In the genomic region with DNA sequence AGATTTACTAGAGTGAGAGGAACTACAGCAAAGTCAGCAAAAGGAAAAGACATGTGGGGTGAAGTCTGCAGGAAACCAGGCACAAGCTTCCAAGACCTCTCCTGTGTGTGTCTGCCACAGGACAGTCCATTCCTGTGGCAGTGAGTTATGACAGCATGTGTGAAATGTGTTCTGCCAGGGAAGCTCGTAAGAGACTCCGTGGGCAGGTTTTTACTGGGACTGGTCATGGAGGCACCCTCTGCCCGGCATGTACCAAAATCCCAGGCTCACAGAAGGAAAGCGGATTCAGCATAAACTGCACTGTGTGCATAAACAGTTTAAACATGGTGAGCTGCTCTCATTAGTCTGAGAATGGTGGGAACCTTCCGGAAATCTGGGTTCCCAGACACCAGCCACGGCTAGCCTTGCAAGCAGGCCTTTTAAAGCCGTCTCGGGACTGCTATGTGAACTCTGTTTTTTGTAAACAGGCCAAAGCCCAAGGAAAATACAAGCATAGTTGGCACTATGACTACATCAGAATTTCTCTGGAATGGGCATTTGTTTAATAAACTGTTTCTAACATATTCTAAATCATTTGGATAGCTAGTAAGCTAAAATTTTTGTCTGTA, we compare ENCODE assay signal across 18 cellular contexts.
DNase-seq lines count a peak whose midpoint lies in the region; ATAC-seq and TF ChIP-seq lines count a peak whose summit lies in the region.
"Had no signal": no experiment of that assay in that cellular context is flagged by ENCODE, and none has a peak within 500 bp of the region (broad histone marks: within the 10 kb centered on the region; RNA-seq: fewer than 3 reads in every experiment).

No MANE protein-coding gene starts in this region.

- CTCF ChIA-PET in mammary epithelial cell (lab: Charles Lee; ENCODE audit: low non-redundant PET): no interaction called here

- no peak overlapping the region for H3K27ac Mint-ChIP-seq in T-helper 2 cell treated with Interferon-gamma antibody and Interleukin-4, amounts not matched to agents 5 μg/mL and 100 μg/mL, for 36 hours
- H3K27ac Mint-ChIP-seq: activated naive CD8-positive, alpha-beta T cell treated with anti-CD3 and anti-CD28 coated beads, Interleukin-2, amount 50 U/mL, for 24 hours; immature natural killer cell; neural progenitor cell had no signal

- H3K4me2 ChIP-seq in mammary epithelial cell (ENCODE audit: insufficient read depth, low read depth, low read length) (peak overlapping the region; percentile 21), osteoblast (ENCODE audit: insufficient read depth, low read length) (peak overlapping the region; percentile 60)
- H3K4me2 ChIP-seq: neural progenitor cell had no signal

- DNase-seq in mammary epithelial cell (no peak), breast epithelium (ENCODE audit: low spot score in 2 of 2) (no peak), esophagus muscularis mucosa (ENCODE audit: extremely low spot score) (no peak), osteoblast (ENCODE audit: insufficient read length, low spot score, missing footprints) (peak; percentile 73)
- no peak for DNase-seq in T-helper 2 cell treated with Interferon-gamma antibody and Interleukin-4, amounts not matched to agents 5 μg/mL and 100 μg/mL, for 36 hours (ENCODE audit: low spot score)
- DNase-seq: activated naive CD8-positive, alpha-beta T cell treated with anti-CD3 and anti-CD28 coated beads, Interleukin-2, amount 50 U/mL, for 24 hours; DMS153; immature natural killer cell; NCI-H2171; Peyer's patch had no signal

- no peaks in the 10 kb centered on the region for H3K36me3 Mint-ChIP-seq in T-helper 2 cell treated with Interferon-gamma antibody and Interleukin-4, amounts not matched to agents 5 μg/mL and 100 μg/mL, for 36 hours (ENCODE audit: low read depth)
- H3K36me3 Mint-ChIP-seq: immature natural killer cell had no signal

- in situ Hi-C loops in mammary epithelial cell (cut with MboI; ENCODE audit: low sequenced_read_pairs in 2 of 2): no loop called here

- H3K4me3 Mint-ChIP-seq in T-helper 2 cell treated with Interferon-gamma antibody and Interleukin-4, amounts not matched to agents 5 μg/mL and 100 μg/mL, for 36 hours: no peak overlapping the region
- H3K4me3 Mint-ChIP-seq: activated naive CD8-positive, alpha-beta T cell treated with anti-CD3 and anti-CD28 coated beads, Interleukin-2, amount 50 U/mL, for 24 hours; immature natural killer cell; neural progenitor cell had no signal

- TF ChIP-seq POLR2A in breast epithelium (IDR thresholded peaks at IDR 0.05): no peak
- TF ChIP-seq POLR2A in esophagus muscularis mucosa (IDR thresholded peaks at IDR 0.05; ENCODE audit: low read depth): no peak

- H3K9ac ChIP-seq in mammary epithelial cell (ENCODE audit: insufficient read depth, low read length): no peak overlapping the region
- H3K9ac ChIP-seq: neural progenitor cell had no signal

- WGBS in mammary epithelial cell (ENCODE audit: low coverage, missing lambda C conversion rate): 44% methylated on average over 8 of the region's 8 CpGs
- 56% methylated on average over 8 of the region's 8 CpGs for WGBS in esophagus muscularis mucosa

- H3K4me1 ChIP-seq in mammary epithelial cell (ENCODE audit: insufficient read depth, low read length) (peaks cover 26% of the 10 kb centered on the region), breast epithelium (no peaks in the 10 kb centered on the region), esophagus muscularis mucosa (peaks cover 0 to 27% (median 15%) of the 10 kb centered on the region in 4 donors), osteoblast (ENCODE audit: insufficient read depth, low read length) (peaks cover 6% of the 10 kb centered on the region)
- H3K4me1 ChIP-seq: Peyer's patch had no signal

- no peak for TF ChIP-seq EP300 in esophagus muscularis mucosa (IDR thresholded peaks at IDR 0.05)

- no peaks in the 10 kb centered on the region for H3K27me3 Mint-ChIP-seq in T-helper 2 cell treated with Interferon-gamma antibody and Interleukin-4, amounts not matched to agents 5 μg/mL and 100 μg/mL, for 36 hours (ENCODE audit: low read depth)

- H3K4me1 Mint-ChIP-seq in T-helper 2 cell treated with Interferon-gamma antibody and Interleukin-4, amounts not matched to agents 5 μg/mL and 100 μg/mL, for 36 hours (ENCODE audit: low read depth): no peaks in the 10 kb centered on the region
- H3K4me1 Mint-ChIP-seq: activated naive CD8-positive, alpha-beta T cell treated with anti-CD3 and anti-CD28 coated beads, Interleukin-2, amount 50 U/mL, for 24 hours; immature natural killer cell had no signal

- intact Hi-C loops in mammary epithelial cell (cut with micrococcal nuclease): no loop called here
- intact Hi-C loops in breast epithelium (cut with DNase I; ENCODE audit: low total_unique reads): loop anchor here (2.0 kb wide), 1 partner anchor 43 kb away; no protein-coding TSS in a partner anchor
- intact Hi-C loops in esophagus muscularis mucosa (cut with DNase I): no loop called here

- H4K20me1 ChIP-seq in mammary epithelial cell (ENCODE audit: insufficient read depth, low read length) (no peaks in the 10 kb centered on the region), osteoblast (ENCODE audit: insufficient read depth, low read length) (no peaks in the 10 kb centered on the region)

- dilution Hi-C loops in mammary epithelial cell (cut with HindIII; ENCODE audit: low sequenced_read_pairs): no loop called here

- H3K36me3 ChIP-seq in mammary epithelial cell (ENCODE audit: insufficient read depth, low read length): no peaks in the 10 kb centered on the region
- H3K36me3 ChIP-seq in breast epithelium: no peaks in the 10 kb centered on the region
- no peaks in the 10 kb centered on the region for H3K36me3 ChIP-seq in esophagus muscularis mucosa
- H3K36me3 ChIP-seq in osteoblast (ENCODE audit: insufficient read depth, low read length): no peaks in the 10 kb centered on the region
- H3K36me3 ChIP-seq: neural progenitor cell, Peyer's patch, thoracic aorta had no signal

- ATAC-seq in GM19397 (IDR thresholded peaks at IDR 0.05; ENCODE audit: unreplicated experiment) (no peak), HG03571 (IDR thresholded peaks at IDR 0.05; ENCODE audit: unreplicated experiment) (no peak), HG03045 (IDR thresholded peaks at IDR 0.05; ENCODE audit: unreplicated experiment) (no peak)
- ATAC-seq: activated naive CD8-positive, alpha-beta T cell treated with anti-CD3 and anti-CD28 coated beads, Interleukin-2, amount 50 U/mL, for 24 hours had no signal

- no TSS peak for BruUV-seq in mammary epithelial cell (replicated peaks; lab: Mats Ljungman, UMichigan)

- H3K27me3 ChIP-seq in mammary epithelial cell (ENCODE audit: insufficient read depth, low read length) (no peaks in the 10 kb centered on the region), breast epithelium (no peaks in the 10 kb centered on the region), esophagus muscularis mucosa (no peaks in the 10 kb centered on the region), osteoblast (ENCODE audit: insufficient read depth, low read length) (no peaks in the 10 kb centered on the region)
- H3K27me3 ChIP-seq: neural progenitor cell, Peyer's patch had no signal

- H3K27ac ChIP-seq in mammary epithelial cell (ENCODE audit: insufficient read depth, low read depth, low read length) (no peak overlapping the region), breast epithelium (peak overlapping the region in 1 of 2 donors; percentile 38), esophagus muscularis mucosa (replicated peaks in 1 of 4) (peak overlapping the region in 3 of 4 donors; percentile 22 to 57 (median 42)), osteoblast (ENCODE audit: low read depth, low read length) (peak overlapping the region; percentile 19)
- H3K27ac ChIP-seq: 22Rv1, C4-2B, neural progenitor cell, Peyer's patch, thoracic aorta had no signal

- H3K9me3 ChIP-seq in mammary epithelial cell (replicated peaks; ENCODE audit: insufficient read depth, low read length): no peaks in the 10 kb centered on the region
- no peaks in the 10 kb centered on the region for H3K9me3 ChIP-seq in breast epithelium
- no peaks in the 10 kb centered on the region for H3K9me3 ChIP-seq in esophagus muscularis mucosa
- no peaks in the 10 kb centered on the region for H3K9me3 ChIP-seq in osteoblast (ENCODE audit: low read depth, low read length)
- H3K9me3 ChIP-seq: Peyer's patch, thoracic aorta had no signal

- H2AFZ ChIP-seq in mammary epithelial cell (ENCODE audit: low read depth, low read length) (peak overlapping the region; percentile 79), osteoblast (ENCODE audit: low read length) (peak overlapping the region; percentile 82)
- H2AFZ ChIP-seq: neural progenitor cell had no signal

- H3K4me3 ChIP-seq in mammary epithelial cell (replicated peaks in 1 of 3; ENCODE audit: insufficient read depth in 1 of 3, low read depth in 2 of 3, low read length in 3 of 3): no peak overlapping the region
- H3K4me3 ChIP-seq in breast epithelium: no peak overlapping the region
- peak overlapping the region in 2 of 4 donors; percentile 2 to 15 for H3K4me3 ChIP-seq in esophagus muscularis mucosa
- H3K4me3 ChIP-seq in osteoblast (ENCODE audit: insufficient read depth, low read length): peak overlapping the region; percentile 36
- H3K4me3 ChIP-seq: lung, neural progenitor cell, Peyer's patch, thoracic aorta had no signal

- no peaks in the 10 kb centered on the region for H3K9me3 Mint-ChIP-seq in T-helper 2 cell treated with Interferon-gamma antibody and Interleukin-4, amounts not matched to agents 5 μg/mL and 100 μg/mL, for 36 hours
- H3K9me3 Mint-ChIP-seq: activated naive CD8-positive, alpha-beta T cell treated with anti-CD3 and anti-CD28 coated beads, Interleukin-2, amount 50 U/mL, for 24 hours; neural progenitor cell had no signal

- H3K79me2 ChIP-seq in mammary epithelial cell (ENCODE audit: insufficient read depth, low read length) (peaks cover 11% of the 10 kb centered on the region), osteoblast (ENCODE audit: insufficient read depth, low read length) (no peaks in the 10 kb centered on the region)

- TF ChIP-seq CTCF in mammary epithelial cell (conservative IDR thresholded peaks at IDR 0.05 in 1 of 2, IDR thresholded peaks at IDR 0.05 in 1 of 2; ENCODE audit: extremely low read depth in 1 of 2, insufficient read depth in 1 of 2, low read depth in 1 of 2, low read length in 2 of 2) (no peak), breast epithelium (IDR thresholded peaks at IDR 0.05) (no peak), esophagus muscularis mucosa (IDR thresholded peaks at IDR 0.05) (no peak), osteoblast (IDR thresholded peaks at IDR 0.05; ENCODE audit: extremely low read depth, low read depth, low read length) (no peak)
